2 cellular contexts compared by ENCODE assay signal in the genomic region with DNA sequence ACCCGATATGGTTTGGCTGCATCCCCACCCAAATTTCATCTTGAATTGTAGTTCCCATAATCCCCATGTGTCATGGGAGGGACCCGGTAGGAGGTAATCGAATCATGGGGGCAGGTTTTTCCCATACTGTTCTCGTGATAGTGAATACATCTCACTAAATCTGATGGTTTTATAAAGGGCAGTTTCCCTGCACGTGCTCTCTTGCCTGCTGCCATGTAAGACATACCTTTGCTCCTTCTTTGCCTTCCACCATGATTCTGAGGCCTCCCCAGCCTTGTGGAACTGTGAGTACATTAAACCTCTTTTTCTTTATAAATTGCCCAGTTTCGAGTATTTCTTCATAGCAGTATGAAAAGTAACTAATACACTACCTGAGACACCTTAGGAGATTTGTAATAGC.
A peak's percentile ranks its signal among the peaks of the same experiment; 100 is the strongest.
TF ChIP-seq lines count a peak whose summit lies in the region.

No MANE protein-coding gene starts in this region.

TF ChIP-seq in K562, 482 proteins besides CTCF, POLR2A, EP300 and RAD21:
- TF ChIP-seq ZNF431 (CRISPR knock-in tag; IDR thresholded peaks at IDR 0.05) = peak; percentile 80; the same call in 1 of the 2 replicates

TF ChIP-seq in HepG2, 621 proteins besides CTCF, POLR2A, EP300 and RAD21:
- peak; percentile 94; the same call in 1 of the 2 replicates for TF ChIP-seq ZNF431 (CRISPR knock-in tag; IDR thresholded peaks at IDR 0.05; ENCODE audit: borderline replicate concordance, low read depth)
